Comparison of ENCODE assay signal across 1 cellular context in the genomic region with DNA sequence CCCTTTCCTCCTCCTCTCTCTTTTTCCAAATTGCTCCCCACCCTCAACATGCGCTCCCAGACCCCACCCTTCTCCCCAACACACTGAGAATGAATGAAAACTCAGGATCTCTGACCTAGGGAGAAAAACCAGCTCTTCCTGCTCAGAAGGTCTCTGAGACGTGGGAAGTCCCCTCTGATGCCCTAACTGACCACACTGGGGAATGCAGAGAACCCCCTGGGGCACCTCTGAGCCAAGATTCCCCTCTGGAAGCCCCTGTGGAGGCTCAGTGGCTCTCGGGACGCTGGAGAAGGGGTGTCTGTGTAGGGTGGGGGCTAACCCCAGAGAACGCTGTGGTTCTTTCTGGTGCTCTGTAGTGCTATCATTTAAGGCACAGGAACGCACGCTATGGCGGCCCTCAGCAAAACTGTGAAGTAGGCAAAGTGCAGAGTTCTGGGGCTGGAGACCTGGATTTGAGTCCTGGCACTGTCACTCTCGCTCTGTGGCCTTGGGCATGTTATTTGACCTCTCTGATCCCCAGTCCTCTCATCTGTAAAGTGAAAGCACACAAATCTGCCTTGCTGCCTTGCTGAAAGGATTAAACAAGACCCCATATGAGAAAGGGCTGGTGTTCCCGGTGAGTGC.
TF ChIP-seq lines count a peak whose summit lies in the region.

No MANE protein-coding gene starts in this region.

TF ChIP-seq in H1, 55 proteins besides CTCF, POLR2A, EP300 and RAD21 (continued from another document):
- no peak for TF ChIP-seq KDM5A (IDR thresholded peaks at IDR 0.05; ENCODE audit: low read length)
- TF ChIP-seq RBBP5 (IDR thresholded peaks at IDR 0.05; ENCODE audit: borderline replicate concordance, low read depth, low read length), result no peak
- no peak for TF ChIP-seq MAX (IDR thresholded peaks at IDR 0.05)
- TF ChIP-seq CHD2 (IDR thresholded peaks at IDR 0.05; ENCODE audit: low read length), result no peak
- TF ChIP-seq CHD7 (IDR thresholded peaks at IDR 0.05; ENCODE audit: insufficient replicate concordance, low read length), result no peak
- TF ChIP-seq RNF2 (IDR thresholded peaks at IDR 0.05; ENCODE audit: borderline replicate concordance, low read depth, low read length, missing control alignments, poor library complexity, severe bottlenecking), result no peak
- TF ChIP-seq ATF2 (IDR thresholded peaks at IDR 0.05; ENCODE audit: low read length), result no peak
